Comparison of ENCODE assay signal across 1 cellular context in the genomic region with DNA sequence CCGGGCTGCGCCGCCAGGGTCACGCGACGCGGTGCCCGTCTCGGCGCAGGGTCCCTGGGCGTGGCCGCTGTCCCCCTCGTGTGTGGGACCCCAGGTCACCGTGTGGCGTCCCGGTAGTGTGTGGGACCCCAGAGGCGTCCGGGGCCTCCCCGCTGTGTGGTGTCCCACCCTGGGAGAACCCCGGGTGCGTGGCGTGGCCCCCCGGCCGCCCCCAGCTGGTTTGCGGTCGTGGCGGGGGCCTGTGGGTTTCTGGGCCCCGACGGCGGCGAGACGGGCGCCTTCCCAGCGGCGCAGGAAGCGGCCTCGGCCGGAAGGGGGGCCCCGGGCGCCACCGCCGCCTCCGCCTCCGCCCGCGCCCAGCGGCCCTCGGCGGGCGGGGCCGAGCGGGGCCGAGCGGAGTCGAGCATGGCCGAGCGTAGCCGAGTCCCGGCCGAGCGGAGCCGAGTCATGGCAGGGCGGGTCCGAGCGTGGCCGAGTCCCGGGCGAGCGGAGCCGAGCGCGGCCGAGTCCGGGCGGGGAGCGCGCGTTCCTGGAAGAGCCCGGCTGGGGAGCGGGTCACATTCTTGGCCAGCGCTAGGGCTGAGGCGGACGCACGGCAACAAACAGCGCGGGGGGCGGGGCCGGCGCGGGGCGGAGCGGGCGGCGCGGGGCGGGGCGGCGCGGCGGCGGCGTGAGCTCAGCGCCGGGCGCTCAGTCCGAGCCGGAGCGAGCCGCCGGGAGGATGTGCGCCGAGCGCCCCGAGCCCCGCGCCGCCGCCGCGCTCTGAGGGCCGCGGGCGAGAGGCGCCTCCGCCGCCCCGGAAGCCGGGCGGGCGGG.
TF ChIP-seq lines count a peak whose summit lies in the region.

No MANE protein-coding gene starts in this region.

TF ChIP-seq in K562, 482 proteins besides CTCF, POLR2A, EP300 and RAD21 (continued from another document and continues in another):
- TF ChIP-seq, protein P1, sequence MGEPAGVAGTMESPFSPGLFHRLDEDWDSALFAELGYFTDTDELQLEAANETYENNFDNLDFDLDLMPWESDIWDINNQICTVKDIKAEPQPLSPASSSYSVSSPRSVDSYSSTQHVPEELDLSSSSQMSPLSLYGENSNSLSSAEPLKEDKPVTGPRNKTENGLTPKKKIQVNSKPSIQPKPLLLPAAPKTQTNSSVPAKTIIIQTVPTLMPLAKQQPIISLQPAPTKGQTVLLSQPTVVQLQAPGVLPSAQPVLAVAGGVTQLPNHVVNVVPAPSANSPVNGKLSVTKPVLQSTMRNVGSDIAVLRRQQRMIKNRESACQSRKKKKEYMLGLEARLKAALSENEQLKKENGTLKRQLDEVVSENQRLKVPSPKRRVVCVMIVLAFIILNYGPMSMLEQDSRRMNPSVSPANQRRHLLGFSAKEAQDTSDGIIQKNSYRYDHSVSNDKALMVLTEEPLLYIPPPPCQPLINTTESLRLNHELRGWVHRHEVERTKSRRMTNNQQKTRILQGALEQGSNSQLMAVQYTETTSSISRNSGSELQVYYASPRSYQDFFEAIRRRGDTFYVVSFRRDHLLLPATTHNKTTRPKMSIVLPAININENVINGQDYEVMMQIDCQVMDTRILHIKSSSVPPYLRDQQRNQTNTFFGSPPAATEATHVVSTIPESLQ (CRISPR knock-in tag; IDR thresholded peaks at IDR 0.05) = no peak
- TF ChIP-seq ZFP1 (CRISPR knock-in tag; IDR thresholded peaks at IDR 0.05) (no peak), GTF2E2 (tag; IDR thresholded peaks at IDR 0.05) (no peak), TOE1 (IDR thresholded peaks at IDR 0.05; ENCODE audit: borderline replicate concordance) (0 out of 2 replicates have a peak, but pooled peaks have one; percentile 42), TOE1 (CRISPR knock-in tag; IDR thresholded peaks at IDR 0.05; ENCODE audit: borderline replicate concordance, low read depth) (no peak), C11orf30 (IDR thresholded peaks at IDR 0.05; ENCODE audit: low read depth) (no peak), SMARCB1 (IDR thresholded peaks at IDR 0.05; ENCODE audit: insufficient read length, low read depth) (no peak), SOX6 (IDR thresholded peaks at IDR 0.05) (peak; percentile 30; the same call in 1 of the 2 replicates), JUN (IDR thresholded peaks at IDR 0.05; ENCODE audit: borderline replicate concordance, low read depth, low read length) (no peak), JUN (CRISPR knock-in tag; IDR thresholded peaks at IDR 0.05; ENCODE audit: borderline replicate concordance) (no peak), TGIF2 (CRISPR knock-in tag; IDR thresholded peaks at IDR 0.05) (no peak), NR2C1 (IDR thresholded peaks at IDR 0.05) (no peak), NR2C1 (tag; IDR thresholded peaks at IDR 0.05) (no peak), CAMTA2 (CRISPR knock-in tag; conservative IDR thresholded peaks at IDR 0.05) (no peak; the same call in 1 of the 2 replicates), ZNF232 (CRISPR knock-in tag; IDR thresholded peaks at IDR 0.05) (no peak), CHCHD3 (CRISPR knock-in tag; IDR thresholded peaks at IDR 0.05) (no peak), FOXA1 (IDR thresholded peaks at IDR 0.05; ENCODE audit: borderline replicate concordance) (no peak), NFIC (IDR thresholded peaks at IDR 0.05) (peak; percentile 80), RB1 (IDR thresholded peaks at IDR 0.05; ENCODE audit: low read depth) (peak; percentile 85), ZNF23 (CRISPR knock-in tag; IDR thresholded peaks at IDR 0.05) (no peak), ZSCAN29 (IDR thresholded peaks at IDR 0.05) (0 out of 2 replicates have a peak, but pooled peaks have one; percentile 32), ETV6 (IDR thresholded peaks at IDR 0.05; ENCODE audit: borderline replicate concordance in 1 of 2, low read depth in 2 of 2, low read length in 1 of 2) (no peak), ETV6 (CRISPR knock-in tag; IDR thresholded peaks at IDR 0.05; ENCODE audit: borderline replicate concordance) (0 out of 2 replicates have a peak, but pooled peaks have one; percentile 47), NCOA4 (IDR thresholded peaks at IDR 0.05; ENCODE audit: partially characterized antibody) (no peak), ELF2 (CRISPR knock-in tag; IDR thresholded peaks at IDR 0.05) (no peak), RFX1 (IDR thresholded peaks at IDR 0.05) (no peak), HDAC6 (IDR thresholded peaks at IDR 0.05; ENCODE audit: low read depth, low read length) (0 out of 2 replicates have a peak, but pooled peaks have one; percentile 20), BRCA1 (IDR thresholded peaks at IDR 0.05) (no peak), BRCA1 (CRISPR knock-in tag; IDR thresholded peaks at IDR 0.05) (no peak), MEIS2 (IDR thresholded peaks at IDR 0.05; ENCODE audit: partially characterized antibody) (no peak), TBP (optimal IDR thresholded peaks at IDR 0.05; ENCODE audit: low read depth, low read length) (peak; percentile 86), TCF7 (IDR thresholded peaks at IDR 0.05; ENCODE audit: borderline replicate concordance) (no peak), ZZZ3 (IDR thresholded peaks at IDR 0.05) (no peak), ZNF347 (CRISPR knock-in tag; IDR thresholded peaks at IDR 0.05; ENCODE audit: low read depth) (no peak), ZNF830 (CRISPR knock-in tag; IDR thresholded peaks at IDR 0.05) (no peak), TEAD1 (CRISPR knock-in tag; IDR thresholded peaks at IDR 0.05) (peak; percentile 33 to 91; a peak in 2 of 4 replicates), ZNF57 (CRISPR knock-in tag; IDR thresholded peaks at IDR 0.05) (no peak), SRF (CRISPR knock-in tag; IDR thresholded peaks at IDR 0.05) (peak in 1 of 2 experiments; percentile 8; a peak in 1 of 4 replicates), XRCC4 (IDR thresholded peaks at IDR 0.05; ENCODE audit: extremely low read depth, insufficient read depth, insufficient read length) (no peak), PML (IDR thresholded peaks at IDR 0.05; ENCODE audit: low read length) (peak; percentile 26; the same call in 1 of the 2 replicates), NCOA6 (IDR thresholded peaks at IDR 0.05) (no peak), MED1 (CRISPR knock-in tag; IDR thresholded peaks at IDR 0.05; ENCODE audit: borderline replicate concordance) (no peak)
- TF ChIP-seq, protein P2, sequence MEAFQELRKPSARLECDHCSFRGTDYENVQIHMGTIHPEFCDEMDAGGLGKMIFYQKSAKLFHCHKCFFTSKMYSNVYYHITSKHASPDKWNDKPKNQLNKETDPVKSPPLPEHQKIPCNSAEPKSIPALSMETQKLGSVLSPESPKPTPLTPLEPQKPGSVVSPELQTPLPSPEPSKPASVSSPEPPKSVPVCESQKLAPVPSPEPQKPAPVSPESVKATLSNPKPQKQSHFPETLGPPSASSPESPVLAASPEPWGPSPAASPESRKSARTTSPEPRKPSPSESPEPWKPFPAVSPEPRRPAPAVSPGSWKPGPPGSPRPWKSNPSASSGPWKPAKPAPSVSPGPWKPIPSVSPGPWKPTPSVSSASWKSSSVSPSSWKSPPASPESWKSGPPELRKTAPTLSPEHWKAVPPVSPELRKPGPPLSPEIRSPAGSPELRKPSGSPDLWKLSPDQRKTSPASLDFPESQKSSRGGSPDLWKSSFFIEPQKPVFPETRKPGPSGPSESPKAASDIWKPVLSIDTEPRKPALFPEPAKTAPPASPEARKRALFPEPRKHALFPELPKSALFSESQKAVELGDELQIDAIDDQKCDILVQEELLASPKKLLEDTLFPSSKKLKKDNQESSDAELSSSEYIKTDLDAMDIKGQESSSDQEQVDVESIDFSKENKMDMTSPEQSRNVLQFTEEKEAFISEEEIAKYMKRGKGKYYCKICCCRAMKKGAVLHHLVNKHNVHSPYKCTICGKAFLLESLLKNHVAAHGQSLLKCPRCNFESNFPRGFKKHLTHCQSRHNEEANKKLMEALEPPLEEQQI (IDR thresholded peaks at IDR 0.05) = no peak
- TF ChIP-seq, protein P3, sequence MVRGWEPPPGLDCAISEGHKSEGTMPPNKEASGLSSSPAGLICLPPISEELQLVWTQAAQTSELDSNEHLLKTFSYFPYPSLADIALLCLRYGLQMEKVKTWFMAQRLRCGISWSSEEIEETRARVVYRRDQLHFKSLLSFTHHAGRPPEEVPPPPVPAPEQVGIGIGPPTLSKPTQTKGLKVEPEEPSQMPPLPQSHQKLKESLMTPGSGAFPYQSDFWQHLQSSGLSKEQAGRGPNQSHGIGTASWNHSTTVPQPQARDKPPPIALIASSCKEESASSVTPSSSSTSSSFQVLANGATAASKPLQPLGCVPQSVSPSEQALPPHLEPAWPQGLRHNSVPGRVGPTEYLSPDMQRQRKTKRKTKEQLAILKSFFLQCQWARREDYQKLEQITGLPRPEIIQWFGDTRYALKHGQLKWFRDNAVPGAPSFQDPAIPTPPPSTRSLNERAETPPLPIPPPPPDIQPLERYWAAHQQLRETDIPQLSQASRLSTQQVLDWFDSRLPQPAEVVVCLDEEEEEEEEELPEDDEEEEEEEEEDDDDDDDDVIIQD (CRISPR knock-in tag; IDR thresholded peaks at IDR 0.05) = no peak
- TF ChIP-seq, protein P4, sequence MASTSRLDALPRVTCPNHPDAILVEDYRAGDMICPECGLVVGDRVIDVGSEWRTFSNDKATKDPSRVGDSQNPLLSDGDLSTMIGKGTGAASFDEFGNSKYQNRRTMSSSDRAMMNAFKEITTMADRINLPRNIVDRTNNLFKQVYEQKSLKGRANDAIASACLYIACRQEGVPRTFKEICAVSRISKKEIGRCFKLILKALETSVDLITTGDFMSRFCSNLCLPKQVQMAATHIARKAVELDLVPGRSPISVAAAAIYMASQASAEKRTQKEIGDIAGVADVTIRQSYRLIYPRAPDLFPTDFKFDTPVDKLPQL (IDR thresholded peaks at IDR 0.05; ENCODE audit: extremely low read depth, insufficient read length) = no peak
- TF ChIP-seq, protein P5, sequence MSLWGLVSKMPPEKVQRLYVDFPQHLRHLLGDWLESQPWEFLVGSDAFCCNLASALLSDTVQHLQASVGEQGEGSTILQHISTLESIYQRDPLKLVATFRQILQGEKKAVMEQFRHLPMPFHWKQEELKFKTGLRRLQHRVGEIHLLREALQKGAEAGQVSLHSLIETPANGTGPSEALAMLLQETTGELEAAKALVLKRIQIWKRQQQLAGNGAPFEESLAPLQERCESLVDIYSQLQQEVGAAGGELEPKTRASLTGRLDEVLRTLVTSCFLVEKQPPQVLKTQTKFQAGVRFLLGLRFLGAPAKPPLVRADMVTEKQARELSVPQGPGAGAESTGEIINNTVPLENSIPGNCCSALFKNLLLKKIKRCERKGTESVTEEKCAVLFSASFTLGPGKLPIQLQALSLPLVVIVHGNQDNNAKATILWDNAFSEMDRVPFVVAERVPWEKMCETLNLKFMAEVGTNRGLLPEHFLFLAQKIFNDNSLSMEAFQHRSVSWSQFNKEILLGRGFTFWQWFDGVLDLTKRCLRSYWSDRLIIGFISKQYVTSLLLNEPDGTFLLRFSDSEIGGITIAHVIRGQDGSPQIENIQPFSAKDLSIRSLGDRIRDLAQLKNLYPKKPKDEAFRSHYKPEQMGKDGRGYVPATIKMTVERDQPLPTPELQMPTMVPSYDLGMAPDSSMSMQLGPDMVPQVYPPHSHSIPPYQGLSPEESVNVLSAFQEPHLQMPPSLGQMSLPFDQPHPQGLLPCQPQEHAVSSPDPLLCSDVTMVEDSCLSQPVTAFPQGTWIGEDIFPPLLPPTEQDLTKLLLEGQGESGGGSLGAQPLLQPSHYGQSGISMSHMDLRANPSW (CRISPR knock-in tag; IDR thresholded peaks at IDR 0.05) = no peak
- TF ChIP-seq, protein P6, sequence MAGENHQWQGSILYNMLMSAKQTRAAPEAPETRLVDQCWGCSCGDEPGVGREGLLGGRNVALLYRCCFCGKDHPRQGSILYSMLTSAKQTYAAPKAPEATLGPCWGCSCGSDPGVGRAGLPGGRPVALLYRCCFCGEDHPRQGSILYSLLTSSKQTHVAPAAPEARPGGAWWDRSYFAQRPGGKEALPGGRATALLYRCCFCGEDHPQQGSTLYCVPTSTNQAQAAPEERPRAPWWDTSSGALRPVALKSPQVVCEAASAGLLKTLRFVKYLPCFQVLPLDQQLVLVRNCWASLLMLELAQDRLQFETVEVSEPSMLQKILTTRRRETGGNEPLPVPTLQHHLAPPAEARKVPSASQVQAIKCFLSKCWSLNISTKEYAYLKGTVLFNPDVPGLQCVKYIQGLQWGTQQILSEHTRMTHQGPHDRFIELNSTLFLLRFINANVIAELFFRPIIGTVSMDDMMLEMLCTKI (IDR thresholded peaks at IDR 0.05; ENCODE audit: partially characterized antibody) = no peak
- TF ChIP-seq, protein P7, sequence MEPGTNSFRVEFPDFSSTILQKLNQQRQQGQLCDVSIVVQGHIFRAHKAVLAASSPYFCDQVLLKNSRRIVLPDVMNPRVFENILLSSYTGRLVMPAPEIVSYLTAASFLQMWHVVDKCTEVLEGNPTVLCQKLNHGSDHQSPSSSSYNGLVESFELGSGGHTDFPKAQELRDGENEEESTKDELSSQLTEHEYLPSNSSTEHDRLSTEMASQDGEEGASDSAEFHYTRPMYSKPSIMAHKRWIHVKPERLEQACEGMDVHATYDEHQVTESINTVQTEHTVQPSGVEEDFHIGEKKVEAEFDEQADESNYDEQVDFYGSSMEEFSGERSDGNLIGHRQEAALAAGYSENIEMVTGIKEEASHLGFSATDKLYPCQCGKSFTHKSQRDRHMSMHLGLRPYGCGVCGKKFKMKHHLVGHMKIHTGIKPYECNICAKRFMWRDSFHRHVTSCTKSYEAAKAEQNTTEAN (CRISPR knock-in tag; IDR thresholded peaks at IDR 0.05) = no peak
- TF ChIP-seq, protein P8, sequence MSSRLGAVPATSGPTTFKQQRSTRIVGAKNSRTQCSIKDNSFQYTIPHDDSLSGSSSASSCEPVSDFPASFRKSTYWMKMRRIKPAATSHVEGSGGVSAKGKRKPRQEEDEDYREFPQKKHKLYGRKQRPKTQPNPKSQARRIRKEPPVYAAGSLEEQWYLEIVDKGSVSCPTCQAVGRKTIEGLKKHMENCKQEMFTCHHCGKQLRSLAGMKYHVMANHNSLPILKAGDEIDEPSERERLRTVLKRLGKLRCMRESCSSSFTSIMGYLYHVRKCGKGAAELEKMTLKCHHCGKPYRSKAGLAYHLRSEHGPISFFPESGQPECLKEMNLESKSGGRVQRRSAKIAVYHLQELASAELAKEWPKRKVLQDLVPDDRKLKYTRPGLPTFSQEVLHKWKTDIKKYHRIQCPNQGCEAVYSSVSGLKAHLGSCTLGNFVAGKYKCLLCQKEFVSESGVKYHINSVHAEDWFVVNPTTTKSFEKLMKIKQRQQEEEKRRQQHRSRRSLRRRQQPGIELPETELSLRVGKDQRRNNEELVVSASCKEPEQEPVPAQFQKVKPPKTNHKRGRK (tag; IDR thresholded peaks at IDR 0.05) = no peak
- TF ChIP-seq, protein P9, sequence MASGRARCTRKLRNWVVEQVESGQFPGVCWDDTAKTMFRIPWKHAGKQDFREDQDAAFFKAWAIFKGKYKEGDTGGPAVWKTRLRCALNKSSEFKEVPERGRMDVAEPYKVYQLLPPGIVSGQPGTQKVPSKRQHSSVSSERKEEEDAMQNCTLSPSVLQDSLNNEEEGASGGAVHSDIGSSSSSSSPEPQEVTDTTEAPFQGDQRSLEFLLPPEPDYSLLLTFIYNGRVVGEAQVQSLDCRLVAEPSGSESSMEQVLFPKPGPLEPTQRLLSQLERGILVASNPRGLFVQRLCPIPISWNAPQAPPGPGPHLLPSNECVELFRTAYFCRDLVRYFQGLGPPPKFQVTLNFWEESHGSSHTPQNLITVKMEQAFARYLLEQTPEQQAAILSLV (tag; IDR thresholded peaks at IDR 0.05) = no peak
